Comparison of ENCODE assay signal across 12 cellular contexts in the genomic region with DNA sequence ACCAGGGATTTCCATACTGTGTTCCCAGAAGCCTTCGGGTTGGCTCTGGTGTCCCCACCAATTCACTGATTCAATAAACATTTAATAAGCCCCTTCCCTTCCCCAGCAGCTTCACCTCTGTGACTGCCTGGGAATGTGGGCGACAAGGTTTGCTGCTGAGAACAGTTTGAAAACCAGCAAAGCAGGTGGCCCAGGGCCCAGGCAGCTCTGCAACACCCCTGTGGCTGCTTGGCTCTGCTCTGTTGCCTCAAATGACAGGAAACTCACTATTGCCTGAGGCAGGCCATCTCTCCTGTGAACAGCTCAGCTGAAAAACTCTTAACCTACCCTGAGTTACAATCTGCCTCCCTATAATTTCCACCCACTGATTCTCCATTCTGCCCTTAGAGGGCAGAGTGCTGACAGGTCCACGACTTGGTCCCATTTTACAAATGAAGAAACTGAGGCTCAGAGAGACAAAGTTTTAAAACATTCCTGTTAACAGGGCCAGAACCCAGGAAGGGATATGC. TPM values are rescaled to one million over a fixed set of nuclear protein-coding genes. Genes with fewer than 3 reads are reported as not detected.
A peak's percentile ranks its signal among the peaks of the same experiment; 100 is the strongest.
DNase-seq lines count a peak whose midpoint lies in the region; TF ChIP-seq lines count a peak whose summit lies in the region.
"Had no signal": no experiment of that assay in that cellular context is flagged by ENCODE, and none has a peak within 500 bp of the region (broad histone marks: within the 10 kb centered on the region; RNA-seq: fewer than 3 reads in every experiment).

No MANE protein-coding gene starts in this region.

- peak overlapping the region; percentile 80 for H3K27ac ChIP-seq in thymus (ENCODE audit: low read depth)
- H3K27ac ChIP-seq: esophagus muscularis mucosa, VCaP had no signal

- peaks cover 63% of the 10 kb centered on the region for H3K4me1 Mint-ChIP-seq in activated naive CD4-positive, alpha-beta T cell treated with anti-CD3 and anti-CD28 coated beads, Interleukin-2, amount 50 U/mL, for 24 hours
- peaks cover 25% of the 10 kb centered on the region for H3K4me1 Mint-ChIP-seq in chondrocyte (ENCODE audit: low read depth)
- H3K4me1 Mint-ChIP-seq in mesothelial cell of epicardium, result peaks cover 3% of the 10 kb centered on the region

- peak overlapping the region; percentile 88 for H3K27ac Mint-ChIP-seq in activated naive CD4-positive, alpha-beta T cell treated with anti-CD3 and anti-CD28 coated beads, Interleukin-2, amount 50 U/mL, for 24 hours
- H3K27ac Mint-ChIP-seq in chondrocyte (ENCODE audit: unreplicated experiment) (no peak overlapping the region), mesothelial cell of epicardium (no peak overlapping the region)

- peak; percentile 33; the same call in 1 of the 2 replicates for TF ChIP-seq CTCF in LNCAP (IDR thresholded peaks at IDR 0.05)
- peak; percentile 58 for TF ChIP-seq CTCF in chondrocyte (IDR thresholded peaks at IDR 0.05)
- TF ChIP-seq CTCF in mesothelial cell of epicardium (IDR thresholded peaks at IDR 0.05; ENCODE audit: unreplicated experiment), result no peak

- no peaks in the 10 kb centered on the region for H3K27me3 ChIP-seq in thymus (ENCODE audit: control insufficient read depth, insufficient read depth)
- H3K27me3 ChIP-seq: esophagus muscularis mucosa had no signal

- peaks cover 11% of the 10 kb centered on the region for H3K36me3 Mint-ChIP-seq in activated naive CD4-positive, alpha-beta T cell treated with anti-CD3 and anti-CD28 coated beads, Interleukin-2, amount 50 U/mL, for 24 hours
- peaks cover 2% of the 10 kb centered on the region for H3K36me3 Mint-ChIP-seq in chondrocyte (ENCODE audit: low read depth)
- H3K36me3 Mint-ChIP-seq in mesothelial cell of epicardium, result peaks cover 5% of the 10 kb centered on the region

- H3K36me3 ChIP-seq in thymus (ENCODE audit: control insufficient read depth, insufficient read depth), result peaks cover 87% of the 10 kb centered on the region

- no peak for DNase-seq in activated naive CD4-positive, alpha-beta T cell treated with Interleukin-2 at 50 U/mL for 16 hours
- DNase-seq in chondrocyte (ENCODE audit: low spot score) (peak; percentile 26), mucosa of gallbladder (ENCODE audit: low spot score) (no peak), GDM1 (lab: John Stamatoyannopoulos, UW) (no peak), mesothelial cell of epicardium (ENCODE audit: low spot score in 2 of 2, unreplicated experiment in 2 of 2) (no peak)
- DNase-seq: DMS79, right cardiac atrium had no signal

- H3K4me1 ChIP-seq in thymus (ENCODE audit: control insufficient read depth, insufficient read depth, low read length), result peaks cover 77% of the 10 kb centered on the region

- peak overlapping the region; percentile 87 for H3K4me3 ChIP-seq in thymus (ENCODE audit: low read length)
- H3K4me3 ChIP-seq: esophagus muscularis mucosa had no signal

- H3K27me3 Mint-ChIP-seq in activated naive CD4-positive, alpha-beta T cell treated with anti-CD3 and anti-CD28 coated beads, Interleukin-2, amount 50 U/mL, for 24 hours, result no peaks in the 10 kb centered on the region
- H3K27me3 Mint-ChIP-seq in chondrocyte (ENCODE audit: low read depth) (no peaks in the 10 kb centered on the region), mesothelial cell of epicardium (ENCODE audit: low read depth) (no peaks in the 10 kb centered on the region)

- H3K4me3 Mint-ChIP-seq in activated naive CD4-positive, alpha-beta T cell treated with anti-CD3 and anti-CD28 coated beads, Interleukin-2, amount 50 U/mL, for 24 hours, result no peak overlapping the region
- H3K4me3 Mint-ChIP-seq in chondrocyte (ENCODE audit: unreplicated experiment), result no peak overlapping the region
- H3K4me3 Mint-ChIP-seq in mesothelial cell of epicardium, result no peak overlapping the region

- H3K9me3 Mint-ChIP-seq in activated naive CD4-positive, alpha-beta T cell treated with anti-CD3 and anti-CD28 coated beads, Interleukin-2, amount 50 U/mL, for 24 hours, result no peaks in the 10 kb centered on the region
- no peaks in the 10 kb centered on the region for H3K9me3 Mint-ChIP-seq in chondrocyte (ENCODE audit: low read depth)
- no peaks in the 10 kb centered on the region for H3K9me3 Mint-ChIP-seq in mesothelial cell of epicardium

- H3K9me3 ChIP-seq in thymus (ENCODE audit: control insufficient read depth), result no peaks in the 10 kb centered on the region
- H3K9me3 ChIP-seq: esophagus muscularis mucosa had no signal

- WGBS in thymus, result 59% methylated on average over 3 of the region's 3 CpGs

RNA-seq across cellular contexts. Expression of gene ADORA2A, which starts 10.5 kb away (rescaled TPM):
- 2.3 to 3.6 TPM (median 2.4 TPM) in 3 replicates for total RNA-seq in chondrocyte
- polyA plus RNA-seq in thymus, result 21.8 TPM
- total RNA-seq in mucosa of gallbladder, result 4.1 TPM
- total RNA-seq in mesothelial cell of epicardium, result 8.3 to 10.8 TPM (median 9.4 TPM) in 3 replicates

RNA-seq across cellular contexts. Expression of gene UPB1, which starts 57.3 kb away (rescaled TPM):
- total RNA-seq in chondrocyte (0.15 to 0.31 TPM (median 0.18 TPM) in 3 replicates), mucosa of gallbladder (0.83 TPM), mesothelial cell of epicardium (1.3 to 1.5 TPM (median 1.3 TPM) in 3 replicates)
- 6.3 TPM for polyA plus RNA-seq in thymus
